8 cellular contexts compared by ENCODE assay signal in genomic region chr14:22977684-22978486, GRCh38. TPM values are rescaled to one million over a fixed set of nuclear protein-coding genes. Genes with fewer than 3 reads are reported as not detected.
DNase-seq lines count a peak whose midpoint lies in the region; ATAC-seq and TF ChIP-seq lines count a peak whose summit lies in the region.

No MANE protein-coding gene starts in this region.

- no peaks in the 10 kb centered on the region for H3K9me3 ChIP-seq in SJCRH30 (replicated peaks)

- peak overlapping the region; percentile 88 for H3K27ac ChIP-seq in SJCRH30

- ATAC-seq in HG03108 (IDR thresholded peaks at IDR 0.05; ENCODE audit: unreplicated experiment) (no peak), HG02981 (IDR thresholded peaks at IDR 0.05; ENCODE audit: unreplicated experiment) (no peak), GM19328 (IDR thresholded peaks at IDR 0.05; ENCODE audit: unreplicated experiment) (no peak)

- H3K9me3 Mint-ChIP-seq in glutamatergic neuron (ENCODE audit: unreplicated experiment) (peaks cover 4% of the 10 kb centered on the region), progenitor cell of endocrine pancreas (ENCODE audit: low read depth) (no peaks in the 10 kb centered on the region)

- H3K27ac Mint-ChIP-seq in glutamatergic neuron (ENCODE audit: unreplicated experiment) (no peak overlapping the region), progenitor cell of endocrine pancreas (peak overlapping the region; percentile 100)

- H3K4me3 ChIP-seq in SJCRH30: peak overlapping the region; percentile 91

- H3K4me3 Mint-ChIP-seq in glutamatergic neuron (ENCODE audit: unreplicated experiment): no peak overlapping the region
- H3K4me3 Mint-ChIP-seq in progenitor cell of endocrine pancreas (ENCODE audit: low read depth): peak overlapping the region; percentile 82

- H3K4me1 Mint-ChIP-seq in glutamatergic neuron (ENCODE audit: low read depth, unreplicated experiment) (peaks cover 18% of the 10 kb centered on the region), progenitor cell of endocrine pancreas (ENCODE audit: low read depth) (peaks cover 49% of the 10 kb centered on the region)

- TF ChIP-seq CTCF in glutamatergic neuron (IDR thresholded peaks at IDR 0.05; ENCODE audit: partially characterized antibody, unreplicated experiment): no peak
- TF ChIP-seq CTCF in progenitor cell of endocrine pancreas (IDR thresholded peaks at IDR 0.05; ENCODE audit: unreplicated experiment): no peak

- H3K36me3 ChIP-seq in SJCRH30: peaks cover 49% of the 10 kb centered on the region

- no peaks in the 10 kb centered on the region for H3K27me3 ChIP-seq in SJCRH30

- DNase-seq in Daoy (ENCODE audit: low read depth) (peak; percentile 95), SJCRH30 (peak; percentile 96), glutamatergic neuron (peak; percentile 33), progenitor cell of endocrine pancreas (ENCODE audit: low spot score, unreplicated experiment) (peak; percentile 76), NCI-H526 (lab: John Stamatoyannopoulos, UW) (no peak)

- peaks cover 29% of the 10 kb centered on the region for H3K4me1 ChIP-seq in SJCRH30

- H3K36me3 Mint-ChIP-seq in glutamatergic neuron (ENCODE audit: unreplicated experiment) (no peaks in the 10 kb centered on the region), progenitor cell of endocrine pancreas (ENCODE audit: insufficient read depth) (peaks cover 40% of the 10 kb centered on the region)

- H3K27me3 Mint-ChIP-seq in glutamatergic neuron (ENCODE audit: unreplicated experiment) (peaks cover 14% of the 10 kb centered on the region), progenitor cell of endocrine pancreas (no peaks in the 10 kb centered on the region)

RNA-seq across cellular contexts. Expression of gene AJUBA, which starts 4.5 kb away (rescaled TPM):
- 70.2 and 94.8 TPM in 2 replicates for total RNA-seq in Daoy (2014; rRNA removed; shearing (Covaris generic))
- total RNA-seq in SJCRH30 (2014; rRNA removed; shearing (Covaris generic)): 41.1 and 47.3 TPM in 2 replicates
- total RNA-seq in glutamatergic neuron (ENCODE audit: unreplicated experiment) (0.34 TPM), progenitor cell of endocrine pancreas (97.1 and 104 TPM in 2 replicates)

RNA-seq across cellular contexts. Expression of gene HAUS4, which starts 21.0 kb away (rescaled TPM):
- total RNA-seq in Daoy (2014; rRNA removed; shearing (Covaris generic)): 31.0 and 42.7 TPM in 2 replicates
- total RNA-seq in SJCRH30 (2014; rRNA removed; shearing (Covaris generic)): 42.9 and 44.5 TPM in 2 replicates
- total RNA-seq in glutamatergic neuron (ENCODE audit: unreplicated experiment) (9.7 TPM), progenitor cell of endocrine pancreas (36.6 and 39.1 TPM in 2 replicates)

RNA-seq across cellular contexts. Expression of gene C14orf93, which starts 32.1 kb away (rescaled TPM):
- total RNA-seq in Daoy (2014; rRNA removed; shearing (Covaris generic)): 4.6 and 7.8 TPM in 2 replicates
- 11.9 and 13.5 TPM in 2 replicates for total RNA-seq in SJCRH30 (2014; rRNA removed; shearing (Covaris generic))
- total RNA-seq in glutamatergic neuron (ENCODE audit: unreplicated experiment) (12.1 TPM), progenitor cell of endocrine pancreas (14.4 and 15.4 TPM in 2 replicates)

RNA-seq across cellular contexts. Expression of gene PRMT5, which starts 48.7 kb away (rescaled TPM):
- total RNA-seq in Daoy (2014; rRNA removed; shearing (Covaris generic)): 150 and 184 TPM in 2 replicates
- 104 and 113 TPM in 2 replicates for total RNA-seq in SJCRH30 (2014; rRNA removed; shearing (Covaris generic))
- 54.6 TPM for total RNA-seq in glutamatergic neuron (ENCODE audit: unreplicated experiment)
- 104 and 111 TPM in 2 replicates for total RNA-seq in progenitor cell of endocrine pancreas

RNA-seq across cellular contexts. Expression of gene PSMB5, which starts 56.8 kb away (rescaled TPM):
- 476 and 523 TPM in 2 replicates for total RNA-seq in Daoy (2014; rRNA removed; shearing (Covaris generic))
- 224 and 242 TPM in 2 replicates for total RNA-seq in SJCRH30 (2014; rRNA removed; shearing (Covaris generic))
- total RNA-seq in glutamatergic neuron (ENCODE audit: unreplicated experiment): 289 TPM
- total RNA-seq in progenitor cell of endocrine pancreas: 156 and 165 TPM in 2 replicates

Comparison
In these comparisons a context has a peak if more than half of its experiments do, and no peak if none do; other contexts are left out.
1. DNase-seq: peak in Daoy (single experiment), SJCRH30 (2 of 2), glutamatergic neuron (single experiment) and progenitor cell of endocrine pancreas (single experiment); none in NCI-H526 (0 of 2).
2. RNA of gene AJUBA, which starts 4.5 kb away (total RNA-seq): 97.1 to 104 TPM in progenitor cell of endocrine pancreas, 70.2 to 94.8 TPM in Daoy and 41.1 to 47.3 TPM in SJCRH30; 0.34 TPM in glutamatergic neuron (single experiment); every median in the first group is over 10 times any median in the second.